19 cellular contexts compared by ENCODE assay signal in genomic region chr3:95154775-95155174, GRCh38.
DNase-seq lines count a peak whose midpoint lies in the region; ATAC-seq and TF ChIP-seq lines count a peak whose summit lies in the region.
"Had no signal": no experiment of that assay in that cellular context is flagged by ENCODE, and none has a peak within 500 bp of the region (broad histone marks: within the 10 kb centered on the region; RNA-seq: fewer than 3 reads in every experiment).

No MANE protein-coding gene starts in this region.

- ATAC-seq in GM18517 (IDR thresholded peaks at IDR 0.05; ENCODE audit: unreplicated experiment) = no peak
- no peak for ATAC-seq in HG03175 (IDR thresholded peaks at IDR 0.05; ENCODE audit: unreplicated experiment)
- ATAC-seq: activated T-helper 17 cell treated with anti-CD3 and anti-CD28 coated beads, Interleukin-2, amount 50 U/mL, for 72 hours; naive thymus-derived CD4-positive, alpha-beta T cell; upper lobe of right lung had no signal

- peak overlapping the region; percentile 93 for H3K27ac Mint-ChIP-seq in Calu3 (ENCODE audit: unreplicated experiment)
- H3K27ac Mint-ChIP-seq: activated CD4-positive, alpha-beta T cell treated with anti-CD3 and anti-CD28 coated beads, Interleukin-2, amount 10 ng/mL, durations not matched to agents 7 days and 5 days; activated T-helper 17 cell treated with anti-CD3 and anti-CD28 coated beads, Interleukin-2, amount 50 U/mL, for 72 hours; B cell; naive thymus-derived CD4-positive, alpha-beta T cell; T-helper 1 cell treated with Interleukin-12 subunit alpha and Interleukin-12 subunit beta and Interleukin-4 antibody, amounts not matched to agents 30 μg/mL and 1 μg/mL, for 36 hours had no signal

- no peaks in the 10 kb centered on the region for H3K27me3 Mint-ChIP-seq in Calu3 (ENCODE audit: unreplicated experiment)
- H3K27me3 Mint-ChIP-seq: activated CD4-positive, alpha-beta T cell treated with anti-CD3 and anti-CD28 coated beads, Interleukin-2, amount 10 ng/mL, durations not matched to agents 7 days and 5 days; activated T-helper 17 cell treated with anti-CD3 and anti-CD28 coated beads, Interleukin-2, amount 50 U/mL, for 72 hours; B cell; naive thymus-derived CD4-positive, alpha-beta T cell had no signal

- peaks cover 11% of the 10 kb centered on the region for H3K9me3 Mint-ChIP-seq in Calu3 (ENCODE audit: low read depth, unreplicated experiment)

- DNase-seq in Calu3 (peak; percentile 59), LoVo (ENCODE audit: low spot score) (peak; percentile 62), T1000 (lab: John Stamatoyannopoulos, UW) (peak; percentile 21), glomerular visceral epithelial cell (ENCODE audit: extremely low spot score) (peak; percentile 51), NCI-H524 treated with DMSO at 0.1 percent for 48 hours (lab: John Stamatoyannopoulos, UW) (no peak), iPS-NIHi11 (ENCODE audit: low spot score) (no peak)
- DNase-seq: activated CD4-positive, alpha-beta T cell treated with anti-CD3 and anti-CD28 coated beads, Interleukin-2, amount 10 ng/mL, durations not matched to agents 7 days and 5 days; anterior cingulate cortex; effector CD4-positive, alpha-beta T cell; KBM-7; naive thymus-derived CD4-positive, alpha-beta T cell; NCI-H187 treated with DMSO at 0.1 percent for 48 hours; stimulated activated CD4-positive, alpha-beta T cell treated with anti-CD3 and anti-CD28 coated beads, Interleukin-1b, Interleukin-23, amount 100 ng/mL, for 48 hours; upper lobe of right lung had no signal

- TF ChIP-seq CTCF in Calu3 (IDR thresholded peaks at IDR 0.05; ENCODE audit: unreplicated experiment) = no peak

- peaks cover 18% of the 10 kb centered on the region for H3K4me1 Mint-ChIP-seq in Calu3 (ENCODE audit: low read depth, unreplicated experiment)
- H3K4me1 Mint-ChIP-seq: activated CD4-positive, alpha-beta T cell treated with anti-CD3 and anti-CD28 coated beads, Interleukin-2, amount 10 ng/mL, durations not matched to agents 7 days and 5 days; activated T-helper 17 cell treated with anti-CD3 and anti-CD28 coated beads, Interleukin-2, amount 50 U/mL, for 72 hours; B cell; naive thymus-derived CD4-positive, alpha-beta T cell had no signal

- intact Hi-C loops in Calu3 (cut with micrococcal nuclease; ENCODE audit: unreplicated experiment) = no loop called here

- peaks cover 5% of the 10 kb centered on the region for H3K36me3 Mint-ChIP-seq in Calu3 (ENCODE audit: insufficient read depth, unreplicated experiment)

- CTCF ChIA-PET in Calu3 (lab: Charles Lee) = no interaction called here

- no peak overlapping the region for H3K4me3 Mint-ChIP-seq in Calu3 (ENCODE audit: low read depth, unreplicated experiment)
- H3K4me3 Mint-ChIP-seq: activated CD4-positive, alpha-beta T cell treated with anti-CD3 and anti-CD28 coated beads, Interleukin-2, amount 10 ng/mL, durations not matched to agents 7 days and 5 days; activated T-helper 17 cell treated with anti-CD3 and anti-CD28 coated beads, Interleukin-2, amount 50 U/mL, for 72 hours; B cell; naive thymus-derived CD4-positive, alpha-beta T cell; T-helper 1 cell treated with Interleukin-12 subunit alpha and Interleukin-12 subunit beta and Interleukin-4 antibody, amounts not matched to agents 30 μg/mL and 1 μg/mL, for 36 hours had no signal

- BruUV-seq in Calu3 (replicated peaks; lab: Mats Ljungman, UMichigan) = no TSS peak

Comparison
In these comparisons a context has a peak if more than half of its experiments do, and no peak if none do; other contexts are left out.
1. DNase-seq: peak in Calu3 (single experiment), LoVo (single experiment), T1000 (single experiment) and glomerular visceral epithelial cell (single experiment); none in NCI-H524 treated with DMSO at 0.1 percent for 48 hours (single experiment) and iPS-NIHi11 (single experiment).